8 cellular contexts compared by ENCODE assay signal in the genomic region with DNA sequence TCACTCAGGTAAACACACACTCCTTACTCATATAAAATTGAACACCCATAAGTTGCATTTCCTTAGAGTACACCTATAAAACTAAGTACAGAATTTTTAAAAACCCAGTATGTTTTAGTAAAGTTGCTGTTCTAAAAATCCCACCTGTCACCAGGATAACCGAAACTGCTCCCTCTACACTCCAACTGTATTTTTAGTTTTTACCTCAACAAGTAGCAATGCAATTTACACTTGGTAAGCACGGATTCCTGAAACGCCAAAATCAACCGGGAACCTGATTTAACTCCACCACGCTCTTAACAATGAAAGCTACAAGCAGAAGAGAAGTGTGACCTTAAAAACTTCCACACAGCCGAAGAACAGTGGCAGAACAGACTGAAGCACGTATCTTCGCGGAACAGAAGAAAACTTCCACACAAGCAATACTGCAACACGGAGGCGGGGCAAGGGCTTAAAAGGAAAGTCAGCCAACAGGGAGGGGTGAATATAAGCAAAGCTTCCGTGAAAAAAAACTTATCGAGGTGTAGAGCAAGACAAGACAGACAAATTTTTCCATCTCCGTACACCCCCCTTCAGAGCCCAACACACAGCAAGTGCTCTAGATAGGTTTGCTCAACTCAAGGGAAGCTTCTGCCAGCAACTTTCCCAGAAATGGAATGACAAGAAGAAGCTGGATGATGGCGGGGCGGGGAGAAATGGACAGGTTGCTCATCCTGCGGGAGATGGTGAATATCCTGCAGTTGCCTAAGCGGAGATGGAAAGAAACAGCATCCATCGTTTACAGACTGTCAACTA. TPM values are rescaled to one million over a fixed set of nuclear protein-coding genes. Genes with fewer than 3 reads are reported as not detected.
DNase-seq lines count a peak whose midpoint lies in the region; ATAC-seq and TF ChIP-seq lines count a peak whose summit lies in the region.

No MANE protein-coding gene starts in this region.

- H3K27ac ChIP-seq in aorta (ENCODE audit: low read depth in 1 of 2, low read length in 2 of 2) = peak overlapping the region; percentile 55 to 67

- no peaks in the 10 kb centered on the region for H3K27me3 ChIP-seq in aorta (ENCODE audit: control insufficient read depth in 1 of 2, insufficient read depth in 2 of 2, low read length in 1 of 2)

- peak; percentile 51 for ATAC-seq in activated naive CD8-positive, alpha-beta T cell treated with anti-CD3 and anti-CD28 coated beads, Interleukin-2, amount 50 U/mL, for 24 hours
- ATAC-seq in left ventricle myocardium superior = peak; percentile 13
- no peak for ATAC-seq in aorta (ENCODE audit: low FRiP score)

- WGBS in aorta, 2 donors = 0% methylated on average over 19 of the region's 19 CpGs

- peak overlapping the region; percentile 90 for H3K27ac Mint-ChIP-seq in activated naive CD8-positive, alpha-beta T cell treated with anti-CD3 and anti-CD28 coated beads, Interleukin-2, amount 50 U/mL, for 24 hours

- intact Hi-C loops in left ventricle myocardium superior (cut with micrococcal nuclease) (no loop called here), aorta (cut with DNase I) (loop anchor here in 1 of 2 donors (10.0 kb wide), 1 partner anchor 52 kb away; no protein-coding TSS in a partner anchor)

- H3K4me3 ChIP-seq in AG10803 (ENCODE audit: low read length) = peak overlapping the region; percentile 80
- H3K4me3 ChIP-seq in retinal pigment epithelial cell (ENCODE audit: low read length) = peak overlapping the region; percentile 88
- H3K4me3 ChIP-seq in aorta (ENCODE audit: low read length in 2 of 2) = peak overlapping the region; percentile 95 to 98

- H3K9me3 ChIP-seq in aorta (ENCODE audit: control insufficient read depth, low read length) = no peaks in the 10 kb centered on the region

- no peaks in the 10 kb centered on the region for H3K9me3 Mint-ChIP-seq in activated naive CD8-positive, alpha-beta T cell treated with anti-CD3 and anti-CD28 coated beads, Interleukin-2, amount 50 U/mL, for 24 hours

- H3K4me3 Mint-ChIP-seq in activated naive CD8-positive, alpha-beta T cell treated with anti-CD3 and anti-CD28 coated beads, Interleukin-2, amount 50 U/mL, for 24 hours = peak overlapping the region; percentile 90

- TF ChIP-seq CTCF in AG10803 (conservative IDR thresholded peaks at IDR 0.05; ENCODE audit: low read length) = 0 out of 2 replicates have a peak, but pooled peaks have one; percentile 1
- no peak for TF ChIP-seq CTCF in retinal pigment epithelial cell (conservative IDR thresholded peaks at IDR 0.05; ENCODE audit: low read depth, low read length)

- H3K27me3 Mint-ChIP-seq in activated naive CD8-positive, alpha-beta T cell treated with anti-CD3 and anti-CD28 coated beads, Interleukin-2, amount 50 U/mL, for 24 hours = no peaks in the 10 kb centered on the region

- H3K4me1 Mint-ChIP-seq in activated naive CD8-positive, alpha-beta T cell treated with anti-CD3 and anti-CD28 coated beads, Interleukin-2, amount 50 U/mL, for 24 hours = peaks cover 55% of the 10 kb centered on the region

- DNase-seq in AG10803 (ENCODE audit: low read depth) = peak; percentile 48
- DNase-seq in HCEC 1CT = peak; percentile 33
- DNase-seq in SW480 (ENCODE audit: low spot score) = peak; percentile 61
- DNase-seq in activated naive CD8-positive, alpha-beta T cell treated with anti-CD3 and anti-CD28 coated beads, Interleukin-2, amount 50 U/mL, for 24 hours = peak; percentile 64
- DNase-seq in left ventricle myocardium superior = peak; percentile 46
- DNase-seq in retinal pigment epithelial cell (ENCODE audit: low read depth) = no peak
- peak; percentile 69 to 71 for DNase-seq in aorta
- DNase-seq in NCI-H524 treated with DMSO at 0.1 percent for 48 hours (lab: John Stamatoyannopoulos, UW) = no peak

- H3K36me3 ChIP-seq in aorta (ENCODE audit: control insufficient read depth in 1 of 2, insufficient read depth in 2 of 2, low read length in 1 of 2) = no peaks in the 10 kb centered on the region

- peaks cover 20% of the 10 kb centered on the region for H3K36me3 Mint-ChIP-seq in activated naive CD8-positive, alpha-beta T cell treated with anti-CD3 and anti-CD28 coated beads, Interleukin-2, amount 50 U/mL, for 24 hours (ENCODE audit: low read depth)

- H3K4me1 ChIP-seq in aorta (ENCODE audit: control insufficient read depth in 1 of 2, insufficient read depth in 2 of 2, low read length in 2 of 2) = no peaks in the 10 kb centered on the region

RNA-seq across cellular contexts. Expression of gene STAU1, which starts 1.4 kb away (rescaled TPM):
- total RNA-seq in left ventricle myocardium superior = 60.4 TPM
- total RNA-seq in aorta = 10 to 100 TPM; 72.5 to 81.3 TPM
- 10 to 100 TPM; 39.1 to 47.8 TPM for polyA plus RNA-seq in aorta

RNA-seq across cellular contexts. Expression of gene DDX27, which starts 32.5 kb away (rescaled TPM):
- 13.4 TPM for total RNA-seq in left ventricle myocardium superior
- total RNA-seq in aorta = 10 to 100 TPM; 23.3 to 26.4 TPM
- polyA plus RNA-seq in aorta = 10 to 100 TPM; 16.3 to 32.3 TPM

Comparison
In these comparisons a context has a peak if more than half of its experiments do, and no peak if none do; other contexts are left out.
1. DNase-seq: peak in AG10803 (single experiment), HCEC 1CT (single experiment), SW480 (single experiment), activated naive CD8-positive, alpha-beta T cell treated with anti-CD3 and anti-CD28 coated beads, Interleukin-2, amount 50 U/mL, for 24 hours (single experiment), left ventricle myocardium superior (single experiment) and aorta (2 of 2); none in retinal pigment epithelial cell (single experiment) and NCI-H524 treated with DMSO at 0.1 percent for 48 hours (single experiment).
2. Peak in every context shown above with its lines, with median percentiles within 50 percentile points of each other: H3K4me3 ChIP-seq.